8 cellular contexts compared by ENCODE assay signal in the genomic region with DNA sequence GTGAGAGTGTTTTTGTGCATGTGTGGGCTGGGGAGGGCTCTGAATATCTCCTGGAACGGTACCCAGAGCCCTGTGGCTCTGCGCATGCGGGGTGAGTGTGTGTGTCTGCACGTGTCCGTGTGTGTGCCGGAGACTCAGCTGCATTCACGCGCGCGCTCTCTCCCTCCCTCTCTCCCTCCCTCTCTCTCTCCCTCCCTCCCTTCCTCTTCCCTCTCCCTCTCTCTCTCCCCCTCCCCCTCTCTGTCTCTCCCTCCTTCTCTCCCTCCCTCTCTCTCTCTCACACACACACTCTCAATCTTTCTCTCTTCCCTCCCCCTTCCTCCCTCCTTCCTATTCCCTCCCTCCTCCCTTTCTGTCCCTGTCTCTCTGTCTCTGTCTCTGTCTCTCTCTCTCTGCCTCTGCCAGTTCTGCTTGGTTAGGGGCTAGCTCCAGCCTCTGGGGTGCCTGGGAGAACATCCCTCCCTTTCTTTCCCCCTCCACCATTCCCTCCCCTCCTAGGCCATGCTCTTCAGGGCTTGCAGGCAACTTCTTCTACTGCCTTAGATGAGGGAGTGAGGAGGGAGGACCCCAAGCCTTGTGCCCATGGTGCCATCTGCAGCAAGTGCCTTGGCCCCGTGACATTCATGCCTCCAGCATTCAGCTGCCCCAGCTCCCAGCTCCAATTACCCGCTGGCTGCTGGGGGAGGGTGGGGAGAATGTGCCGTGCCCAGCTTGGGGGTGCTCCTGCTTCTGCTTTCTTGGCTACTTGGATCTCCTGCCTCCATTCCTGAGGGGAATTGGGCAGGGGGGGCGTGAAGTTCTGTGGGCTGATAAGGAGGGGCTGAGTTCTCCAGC. TPM values are rescaled to one million over a fixed set of nuclear protein-coding genes. Genes with fewer than 3 reads are reported as not detected.
DNase-seq lines count a peak whose midpoint lies in the region; ATAC-seq and TF ChIP-seq lines count a peak whose summit lies in the region.

No MANE protein-coding gene starts in this region.

- peak; percentile 60 for DNase-seq in SHP77 treated with DMSO at 0.1 percent for 48 hours (lab: John Stamatoyannopoulos, UW)
- DNase-seq in activated gamma-delta T cell (lab: John Stamatoyannopoulos, UW) = peak; percentile 25
- DNase-seq in omental fat pad (ENCODE audit: low spot score) = peak; percentile 70
- DNase-seq in superior temporal gyrus (ENCODE audit: extremely low spot score) = peak; percentile 97

- H3K9me3 ChIP-seq in BLaER1 (no peaks in the 10 kb centered on the region), HUES64 (ENCODE audit: insufficient read depth, low read depth, low read length) (no peaks in the 10 kb centered on the region), gastroesophageal sphincter (no peaks in the 10 kb centered on the region)

- TF ChIP-seq POLR2A in gastroesophageal sphincter (IDR thresholded peaks at IDR 0.05) = no peak

- H4K20me1 ChIP-seq in BLaER1 = no peaks in the 10 kb centered on the region; the same call in 1 of the 2 replicates

- H3K27ac ChIP-seq in BLaER1 (peak overlapping the region; percentile 93), HUES64 (ENCODE audit: low read depth, low read length) (no peak overlapping the region), gastroesophageal sphincter (peak overlapping the region; percentile 66 to 99 (median 97))

- ATAC-seq in gastroesophageal sphincter (peak; percentile 77), omental fat pad (ENCODE audit: low FRiP score) (peak; percentile 52), GM18511 (IDR thresholded peaks at IDR 0.05; ENCODE audit: unreplicated experiment) (no peak)

- H3K36me3 ChIP-seq in BLaER1 (no peaks in the 10 kb centered on the region), HUES64 (ENCODE audit: insufficient read depth, low read length) (no peaks in the 10 kb centered on the region), gastroesophageal sphincter (peaks cover 0 to 3% of the 10 kb centered on the region in 2 donors)

- H3K4me1 ChIP-seq in BLaER1 (peaks cover 97% of the 10 kb centered on the region), HUES64 (ENCODE audit: insufficient read depth, low read length) (peaks cover 52% of the 10 kb centered on the region), gastroesophageal sphincter (peaks cover 25 to 100% (median 95%) of the 10 kb centered on the region in 3 donors)

- H3K4me3 ChIP-seq in BLaER1 (peak overlapping the region; percentile 62), HUES64 (ENCODE audit: low read length) (peak overlapping the region; percentile 44), gastroesophageal sphincter (peak overlapping the region; percentile 13 to 44)

- TF ChIP-seq EP300 in gastroesophageal sphincter (IDR thresholded peaks at IDR 0.05) = no peak

- H3K27me3 ChIP-seq in BLaER1 (no peaks in the 10 kb centered on the region), HUES64 (ENCODE audit: insufficient read depth, low read length) (peaks cover 6% of the 10 kb centered on the region), gastroesophageal sphincter (no peaks in the 10 kb centered on the region)

- no peak for TF ChIP-seq CTCF in gastroesophageal sphincter (IDR thresholded peaks at IDR 0.05)
- TF ChIP-seq CTCF in omental fat pad (IDR thresholded peaks at IDR 0.05) = no peak

- H3K4me2 ChIP-seq in BLaER1 = peak overlapping the region; percentile 100

- H3K9ac ChIP-seq in BLaER1 (peak overlapping the region; percentile 88), HUES64 (ENCODE audit: low read depth, low read length) (no peak overlapping the region)

- WGBS in HUES64 = 25% methylated on average over 14 of the region's 14 CpGs
- WGBS in gastroesophageal sphincter (ENCODE audit: low coverage in 1 of 2), 2 donors = 0% methylated on average over 10 of the region's 14 CpGs

RNA-seq across cellular contexts. Expression of a gene that starts 6.4 kb away (rescaled TPM):
- 7.7 TPM for polyA plus RNA-seq in HUES64 (2013, experiment 1 of 2)
- polyA plus RNA-seq in HUES64 (2013, experiment 2 of 2) = 8.2 TPM
- total RNA-seq in gastroesophageal sphincter (100 to 1,000 TPM in 2 of 4 donors, 10 to 100 TPM in 2; 84.8 to 133 (median 102) TPM), omental fat pad (10 to 100 TPM; 35.7 to 87.2 (median 55.2) TPM)

RNA-seq across cellular contexts. Expression of a gene that starts 14.9 kb away (rescaled TPM):
- 55.1 TPM for polyA plus RNA-seq in HUES64 (2013, experiment 1 of 2)
- 61.0 TPM for polyA plus RNA-seq in HUES64 (2013, experiment 2 of 2)
- total RNA-seq in gastroesophageal sphincter (10 to 100 TPM; 42.1 to 57.9 (median 50.3) TPM), omental fat pad (10 to 100 TPM; 40.0 to 53.6 (median 49.2) TPM)

RNA-seq across cellular contexts. Expression of a gene that starts 31.3 kb away (rescaled TPM):
- polyA plus RNA-seq in HUES64 (2013, experiment 1 of 2) = 2.8 TPM
- polyA plus RNA-seq in HUES64 (2013, experiment 2 of 2) = 3.4 TPM
- total RNA-seq in gastroesophageal sphincter (10 to 100 TPM in 3 of 4 donors, 1 to 10 TPM in 1; 1.5 to 20.4 (median 18.3) TPM), omental fat pad (1 to 10 TPM; 3.1 to 9.3 (median 7.0) TPM)

RNA-seq across cellular contexts. Expression of a gene that starts 52.6 kb away (rescaled TPM):
- 59.7 TPM for polyA plus RNA-seq in HUES64 (2013, experiment 1 of 2)
- 65.8 TPM for polyA plus RNA-seq in HUES64 (2013, experiment 2 of 2)
- total RNA-seq in gastroesophageal sphincter = 100 to 1,000 TPM in 1 of 4 donors, 10 to 100 TPM in 3; 67.0 to 107 (median 88.1) TPM
- 100 to 1,000 TPM in 1 of 4 donors, 10 to 100 TPM in 3; 50.2 to 139 (median 61.9) TPM for total RNA-seq in omental fat pad

RNA-seq across cellular contexts. Expression of a gene that starts 53.9 kb away (rescaled TPM):
- polyA plus RNA-seq in HUES64 (2013, experiment 1 of 2) = not detected
- polyA plus RNA-seq in HUES64 (2013, experiment 2 of 2) = not detected
- total RNA-seq in gastroesophageal sphincter (1 to 10 TPM in 1 of 4 donors, not detected in 3; 9.3 TPM), omental fat pad (10 to 100 TPM in 2 of 4 donors, not detected in 2; 51.8 to 75.2 TPM)

Comparison
In these comparisons a context has a peak if more than half of its experiments do, and no peak if none do; other contexts are left out.
1. DNase-seq: peak in every context shown above with its lines; median percentile 97 in superior temporal gyrus; 70 in omental fat pad; 60 in SHP77 treated with DMSO at 0.1 percent for 48 hours; 25 in activated gamma-delta T cell.